ENCODE assay signal across 8 cellular contexts in genomic region chr7:39566056-39566921, GRCh38.
A peak's percentile ranks its signal among the peaks of the same experiment; 100 is the strongest.
DNase-seq lines count a peak whose midpoint lies in the region; ATAC-seq lines count a peak whose summit lies in the region.

Gene YAE1, plus strand, starts transcription at chr7:39566404. Its CDS starts 15 bp downstream, at chr7:39566419.

- DNase-seq in AG08395 (ENCODE audit: low spot score) (peak; percentile 93), NCI-H2227 (lab: John Stamatoyannopoulos, UW; ENCODE audit: unreplicated experiment) (peak; percentile 86), caudate nucleus (lab: John Stamatoyannopoulos, UW) (peak in 59 of 61 donors; percentile 25 to 91 (median 78)), inferior parietal cortex (ENCODE audit: extremely low spot score) (peak; percentile 93)
- DNase-seq in activated CD4-positive, CD25-positive, alpha-beta regulatory T cell (lab: John Stamatoyannopoulos, UW), result peak; percentile 55 to 73 (median 64)
- DNase-seq in stimulated activated CD4-positive, alpha-beta T cell treated with anti-CD3 and anti-CD28 coated beads, Interleukin-12 subunit alpha, Interleukin-12 subunit beta, amount 100 ng/mL, for 24 hours (ENCODE audit: low read depth in 2 of 2), result peak; percentile 75 to 84

- peak within 1 kb of the TSS; percentile 59 for H3K27ac ChIP-seq in caudate nucleus (ENCODE audit: low read depth, low read length)

- peak; percentile 99 for ATAC-seq in GM18909 (IDR thresholded peaks at IDR 0.05; ENCODE audit: poor library complexity, unreplicated experiment)
- peak; percentile 99 for ATAC-seq in HG03159 (IDR thresholded peaks at IDR 0.05; ENCODE audit: unreplicated experiment)

Comparison
In these comparisons a context has a peak if more than half of its experiments do, and no peak if none do; other contexts are left out.
1. Peak in every context shown above with its lines: DNase-seq, ATAC-seq and H3K27ac ChIP-seq.